2 cellular contexts compared by ENCODE assay signal in the genomic region with DNA sequence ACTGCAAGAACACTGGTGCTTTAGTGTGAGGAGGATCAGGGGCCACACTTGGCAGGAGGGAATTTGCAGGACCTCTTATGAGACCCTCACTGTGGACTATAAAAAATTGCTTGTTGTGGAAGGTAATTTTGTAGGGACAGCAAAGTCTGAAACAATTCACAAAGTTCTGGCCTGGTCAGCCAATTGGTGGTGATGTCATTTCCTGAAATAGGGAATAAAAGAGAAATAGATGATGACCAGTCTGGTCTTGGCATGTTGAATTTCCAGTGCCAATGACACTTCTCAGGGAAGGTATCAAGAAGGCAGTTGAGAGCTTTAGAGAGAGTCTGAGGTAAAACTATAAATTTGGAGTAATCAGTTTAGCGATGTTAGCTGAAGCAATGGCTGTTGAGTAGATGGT.
TF ChIP-seq lines count a peak whose summit lies in the region.

No MANE protein-coding gene starts in this region.

TF ChIP-seq in SK-N-SH, 30 proteins besides CTCF, POLR2A, EP300 and RAD21 (continued from another document):
- TF ChIP-seq, protein P1, sequence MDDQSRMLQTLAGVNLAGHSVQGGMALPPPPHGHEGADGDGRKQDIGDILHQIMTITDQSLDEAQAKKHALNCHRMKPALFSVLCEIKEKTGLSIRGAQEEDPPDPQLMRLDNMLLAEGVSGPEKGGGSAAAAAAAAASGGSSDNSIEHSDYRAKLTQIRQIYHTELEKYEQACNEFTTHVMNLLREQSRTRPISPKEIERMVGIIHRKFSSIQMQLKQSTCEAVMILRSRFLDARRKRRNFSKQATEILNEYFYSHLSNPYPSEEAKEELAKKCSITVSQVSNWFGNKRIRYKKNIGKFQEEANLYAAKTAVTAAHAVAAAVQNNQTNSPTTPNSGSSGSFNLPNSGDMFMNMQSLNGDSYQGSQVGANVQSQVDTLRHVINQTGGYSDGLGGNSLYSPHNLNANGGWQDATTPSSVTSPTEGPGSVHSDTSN (IDR thresholded peaks at IDR 0.05), result no peak
- TF ChIP-seq RXRA (IDR thresholded peaks at IDR 0.05; ENCODE audit: borderline replicate concordance, low read depth) (no peak), FOSL2 (IDR thresholded peaks at IDR 0.05; ENCODE audit: borderline replicate concordance, low read depth) (no peak), JUND (IDR thresholded peaks at IDR 0.05) (no peak), GABPA (IDR thresholded peaks at IDR 0.05; ENCODE audit: low read depth) (no peak), GATA2 (CRISPR knock-in tag; IDR thresholded peaks at IDR 0.05) (no peak), EZH2phosphoT487 (IDR thresholded peaks at IDR 0.05; ENCODE audit: borderline replicate concordance, low read depth) (no peak), FOXJ3 (CRISPR knock-in tag; IDR thresholded peaks at IDR 0.05) (no peak), POLR2AphosphoS5 (IDR thresholded peaks at IDR 0.05; ENCODE audit: low read depth, low read length) (no peak)
- TF ChIP-seq, protein P2, sequence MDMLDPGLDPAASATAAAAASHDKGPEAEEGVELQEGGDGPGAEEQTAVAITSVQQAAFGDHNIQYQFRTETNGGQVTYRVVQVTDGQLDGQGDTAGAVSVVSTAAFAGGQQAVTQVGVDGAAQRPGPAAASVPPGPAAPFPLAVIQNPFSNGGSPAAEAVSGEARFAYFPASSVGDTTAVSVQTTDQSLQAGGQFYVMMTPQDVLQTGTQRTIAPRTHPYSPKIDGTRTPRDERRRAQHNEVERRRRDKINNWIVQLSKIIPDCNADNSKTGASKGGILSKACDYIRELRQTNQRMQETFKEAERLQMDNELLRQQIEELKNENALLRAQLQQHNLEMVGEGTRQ (IDR thresholded peaks at IDR 0.05; ENCODE audit: borderline replicate concordance, low read depth, low read length), result no peak
- TF ChIP-seq, protein P3, sequence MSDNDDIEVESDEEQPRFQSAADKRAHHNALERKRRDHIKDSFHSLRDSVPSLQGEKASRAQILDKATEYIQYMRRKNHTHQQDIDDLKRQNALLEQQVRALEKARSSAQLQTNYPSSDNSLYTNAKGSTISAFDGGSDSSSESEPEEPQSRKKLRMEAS (IDR thresholded peaks at IDR 0.05; ENCODE audit: low read depth), result no peak
TF ChIP-seq in SK-N-SH: peak in this region for 0.

TF ChIP-seq in IMR-90, 13 proteins besides CTCF, POLR2A, EP300 and RAD21 (continued from another document):
- no peak for TF ChIP-seq MAZ (IDR thresholded peaks at IDR 0.05; ENCODE audit: borderline replicate concordance, low read depth, low read length)
